In the genomic region with DNA sequence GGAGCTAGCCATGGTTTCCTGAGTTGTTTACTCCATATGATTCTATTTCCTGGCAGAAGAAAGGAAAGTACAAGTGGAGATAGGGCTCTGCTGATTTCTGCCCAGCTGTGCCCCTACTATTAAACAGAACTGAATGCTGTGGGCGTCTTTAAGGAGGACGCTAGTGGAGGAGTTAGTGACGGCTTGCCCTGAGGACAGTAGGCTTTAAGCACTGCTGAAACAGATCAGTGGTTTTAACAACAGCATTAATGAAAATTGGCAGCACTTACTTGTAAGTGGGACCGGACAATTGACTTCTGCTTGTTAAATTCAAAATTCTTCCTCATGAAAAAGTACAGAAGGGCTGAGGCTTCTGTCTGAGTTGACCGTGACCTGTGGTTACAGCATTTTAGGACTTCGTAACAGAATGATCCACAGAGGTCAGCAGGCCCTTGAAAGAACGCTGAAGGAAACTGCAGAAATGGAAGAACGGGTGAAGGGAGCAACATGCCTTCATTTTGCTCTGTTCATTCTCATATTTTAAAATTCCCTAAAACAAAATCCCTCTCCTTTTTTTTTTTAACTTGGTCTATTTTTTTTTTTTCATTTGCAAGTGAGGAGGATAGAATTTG, we compare ENCODE assay signal across 11 cellular contexts.
"Had no signal": no experiment of that assay in that cellular context is flagged by ENCODE, and none has a peak within 500 bp of the region (broad histone marks: within the 10 kb centered on the region; RNA-seq: fewer than 3 reads in every experiment).

No MANE protein-coding gene starts in this region.

- DNase-seq: activated gamma-delta T cell; cerebellar nuclear complex; effector memory CD4-positive, alpha-beta T cell; head of caudate nucleus; retina; stimulated activated CD4-positive, alpha-beta T cell treated with anti-CD3 and anti-CD28 coated beads, Interleukin-2, amount 100 ng/mL, for 48 hours had no signal

- H3K27me3 Mint-ChIP-seq: dendritic cell treated with granulocyte-macrophage colony-stimulating factor and Interleukin-4, amounts not matched to agents 40 ng/mL and 50 ng/mL, for 4 days; stimulated activated memory B cell treated with anti-CD40 and anti-IgM and Interleukin-4, amounts not matched to agents 10 μg/mL and 1 μg/mL and 100 μg/mL, for 72 hours had no signal

- ATAC-seq: stimulated activated memory B cell treated with anti-CD40 and anti-IgM and Interleukin-4, amounts not matched to agents 10 μg/mL and 1 μg/mL and 100 μg/mL, for 72 hours had no signal

- H3K4me3 ChIP-seq: ascending aorta, breast epithelium, tibial nerve had no signal

- H3K4me3 Mint-ChIP-seq: dendritic cell treated with granulocyte-macrophage colony-stimulating factor and Interleukin-4, amounts not matched to agents 40 ng/mL and 50 ng/mL, for 4 days; stimulated activated memory B cell treated with anti-CD40 and anti-IgM and Interleukin-4, amounts not matched to agents 10 μg/mL and 1 μg/mL and 100 μg/mL, for 72 hours had no signal

- H3K9me3 Mint-ChIP-seq: dendritic cell treated with granulocyte-macrophage colony-stimulating factor and Interleukin-4, amounts not matched to agents 40 ng/mL and 50 ng/mL, for 4 days; stimulated activated memory B cell treated with anti-CD40 and anti-IgM and Interleukin-4, amounts not matched to agents 10 μg/mL and 1 μg/mL and 100 μg/mL, for 72 hours had no signal

- H3K27ac Mint-ChIP-seq: dendritic cell treated with granulocyte-macrophage colony-stimulating factor and Interleukin-4, amounts not matched to agents 40 ng/mL and 50 ng/mL, for 4 days had no signal
